In genomic region chr1:153945795-153946621, GRCh38 we compare ENCODE assay signal across 1 cellular context.
TF ChIP-seq lines count a peak whose summit lies in the region.

No MANE protein-coding gene starts in this region.

TF ChIP-seq in HepG2, 621 proteins besides CTCF, POLR2A, EP300 and RAD21 (continued from another document and continues in another):
- TF ChIP-seq LCORL (IDR thresholded peaks at IDR 0.05): no peak
- peak; percentile 35; the same call in 1 of the 2 replicates for TF ChIP-seq LCORL (CRISPR knock-in tag; IDR thresholded peaks at IDR 0.05)
- TF ChIP-seq SP4 (CRISPR knock-in tag; IDR thresholded peaks at IDR 0.05): peak; percentile 57
- 0 out of 2 replicates have a peak, but pooled peaks have one; percentile 48 for TF ChIP-seq HIC2 (CRISPR knock-in tag; IDR thresholded peaks at IDR 0.05; ENCODE audit: low read depth)
- TF ChIP-seq ZNF687 (CRISPR knock-in tag; IDR thresholded peaks at IDR 0.05): peak; percentile 76
- TF ChIP-seq ETS1 (CRISPR knock-in tag; IDR thresholded peaks at IDR 0.05): no peak
- TF ChIP-seq PATZ1 (CRISPR knock-in tag; IDR thresholded peaks at IDR 0.05): peak; percentile 78
- peak; percentile 73; the same call in 1 of the 2 replicates for TF ChIP-seq ZNF543 (CRISPR knock-in tag; IDR thresholded peaks at IDR 0.05)
- peak; percentile 3; the same call in 1 of the 2 replicates for TF ChIP-seq THAP8 (CRISPR knock-in tag; IDR thresholded peaks at IDR 0.05; ENCODE audit: borderline replicate concordance)
- no peak for TF ChIP-seq GPBP1L1 (CRISPR knock-in tag; IDR thresholded peaks at IDR 0.05)
- TF ChIP-seq ZNF343 (CRISPR knock-in tag; IDR thresholded peaks at IDR 0.05): 0 out of 2 replicates have a peak, but pooled peaks have one; percentile 14
- no peak for TF ChIP-seq KLF9 (CRISPR knock-in tag; IDR thresholded peaks at IDR 0.05; ENCODE audit: low read depth)
- peak; percentile 35 for TF ChIP-seq ZNF883 (CRISPR knock-in tag; IDR thresholded peaks at IDR 0.05; ENCODE audit: not compliant biosample characterization)
- 0 out of 2 replicates have a peak, but pooled peaks have one; percentile 46 for TF ChIP-seq SAFB2 (CRISPR knock-in tag; IDR thresholded peaks at IDR 0.05; ENCODE audit: borderline replicate concordance, low read depth)
- 0 out of 2 replicates have a peak, but pooled peaks have one; percentile 66 for TF ChIP-seq HNRNPL (IDR thresholded peaks at IDR 0.05; ENCODE audit: low read depth, low read length)
- TF ChIP-seq ZNF430 (CRISPR knock-in tag; IDR thresholded peaks at IDR 0.05): no peak
- TF ChIP-seq THRA (CRISPR knock-in tag; IDR thresholded peaks at IDR 0.05; ENCODE audit: borderline replicate concordance): 0 out of 2 replicates have a peak, but pooled peaks have one; percentile 35
- TF ChIP-seq MIER3 (CRISPR knock-in tag; IDR thresholded peaks at IDR 0.05; ENCODE audit: borderline replicate concordance): 0 out of 2 replicates have a peak, but pooled peaks have one; percentile 44
- TF ChIP-seq PPARG (CRISPR knock-in tag; conservative IDR thresholded peaks at IDR 0.05): 0 out of 2 replicates have a peak, but pooled peaks have one; percentile 20
- no peak for TF ChIP-seq ZNF580 (CRISPR knock-in tag; IDR thresholded peaks at IDR 0.05; ENCODE audit: borderline replicate concordance, low read depth)
- TF ChIP-seq ZNF782 (CRISPR knock-in tag; IDR thresholded peaks at IDR 0.05; ENCODE audit: borderline replicate concordance): 0 out of 2 replicates have a peak, but pooled peaks have one; percentile 7
- TF ChIP-seq EEA1 (CRISPR knock-in tag; IDR thresholded peaks at IDR 0.05; ENCODE audit: borderline replicate concordance): no peak
- TF ChIP-seq PRMT3 (CRISPR knock-in tag; IDR thresholded peaks at IDR 0.05; ENCODE audit: borderline replicate concordance, low read depth): 0 out of 2 replicates have a peak, but pooled peaks have one; percentile 70
- TF ChIP-seq NRL (CRISPR knock-in tag; IDR thresholded peaks at IDR 0.05; ENCODE audit: borderline replicate concordance): peak; percentile 60
- no peak for TF ChIP-seq SOX6 (IDR thresholded peaks at IDR 0.05)
- TF ChIP-seq SOX6 (CRISPR knock-in tag; IDR thresholded peaks at IDR 0.05): peak; percentile 37
- peak; percentile 52; the same call in 1 of the 2 replicates for TF ChIP-seq PHF20 (CRISPR knock-in tag; IDR thresholded peaks at IDR 0.05)
- TF ChIP-seq ZFY (CRISPR knock-in tag; IDR thresholded peaks at IDR 0.05): peak; percentile 62
- TF ChIP-seq ZBTB42 (CRISPR knock-in tag; IDR thresholded peaks at IDR 0.05): peak; percentile 43; the same call in 1 of the 2 replicates
- TF ChIP-seq ZNF646 (CRISPR knock-in tag; IDR thresholded peaks at IDR 0.05): 0 out of 2 replicates have a peak, but pooled peaks have one; percentile 20
- TF ChIP-seq YEATS4 (CRISPR knock-in tag; IDR thresholded peaks at IDR 0.05; ENCODE audit: borderline replicate concordance): 0 out of 2 replicates have a peak, but pooled peaks have one; percentile 1
- no peak; the same call in 1 of the 2 replicates for TF ChIP-seq ISL2 (CRISPR knock-in tag; IDR thresholded peaks at IDR 0.05)
- no peak for TF ChIP-seq NONO (IDR thresholded peaks at IDR 0.05)
- TF ChIP-seq NONO (CRISPR knock-in tag; conservative IDR thresholded peaks at IDR 0.05): peak; percentile 46; the same call in 1 of the 2 replicates
- TF ChIP-seq AGO2 (optimal IDR thresholded peaks at IDR 0.05; ENCODE audit: low read depth, low read length): peak; percentile 58
- TF ChIP-seq ZNF350 (CRISPR knock-in tag; IDR thresholded peaks at IDR 0.05; ENCODE audit: borderline replicate concordance, low read depth): no peak; the same call in 1 of the 2 replicates
- no peak for TF ChIP-seq RFX5 (IDR thresholded peaks at IDR 0.05; ENCODE audit: low read depth, low read length)
- 0 out of 2 replicates have a peak, but pooled peaks have one; percentile 26 for TF ChIP-seq ZNF333 (CRISPR knock-in tag; IDR thresholded peaks at IDR 0.05; ENCODE audit: borderline replicate concordance)
- peak; percentile 72; the same call in 1 of the 2 replicates for TF ChIP-seq KMT2A (CRISPR knock-in tag; IDR thresholded peaks at IDR 0.05)
- TF ChIP-seq MXD1 (CRISPR knock-in tag; IDR thresholded peaks at IDR 0.05): peak; percentile 75; the same call in 1 of the 2 replicates
